34 cellular contexts compared by ENCODE assay signal in genomic region chr22:19565382-19565902, GRCh38. TPM values are rescaled to one million over a fixed set of nuclear protein-coding genes. Genes with fewer than 3 reads are reported as not detected.
"Had no signal": no experiment of that assay in that cellular context is flagged by ENCODE, and none has a peak within 500 bp of the region (broad histone marks: within the 10 kb centered on the region; RNA-seq: fewer than 3 reads in every experiment).

No MANE protein-coding gene starts in this region.

- H3K27ac ChIP-seq: adrenal gland, PC-9, WERI-Rb-1 had no signal

- H3K4me2 ChIP-seq: PC-9 had no signal

- H3K4me1 Mint-ChIP-seq: activated CD8-positive, alpha-beta memory T cell treated with anti-CD3 and anti-CD28 coated beads, Interleukin-2, amount 10 ng/mL, durations not matched to agents 7 days and 5 days had no signal

- H3K9me3 ChIP-seq: adrenal gland, breast epithelium had no signal

- H3K4me3 Mint-ChIP-seq: activated CD4-positive, alpha-beta memory T cell treated with anti-CD3 and anti-CD28 coated beads, Interleukin-2, amount 10 ng/mL, durations not matched to agents 7 days and 5 days; activated CD8-positive, alpha-beta memory T cell treated with anti-CD3 and anti-CD28 coated beads, Interleukin-2, amount 10 ng/mL, durations not matched to agents 7 days and 5 days; activated naive CD4-positive, alpha-beta T cell treated with anti-CD3 and anti-CD28 coated beads, Interleukin-2, amount 50 U/mL, for 24 hours had no signal

- H2AFZ ChIP-seq: PC-9 had no signal

- ATAC-seq: activated CD8-positive, alpha-beta memory T cell treated with anti-CD3 and anti-CD28 coated beads, Interleukin-2, amount 10 ng/mL, durations not matched to agents 7 days and 5 days had no signal

- DNase-seq: activated CD4-positive, alpha-beta memory T cell treated with anti-CD3 and anti-CD28 coated beads, Interleukin-2, amount 10 ng/mL, durations not matched to agents 7 days and 5 days; activated CD4-positive, alpha-beta T cell treated with anti-CD3 and anti-CD28 coated beads for 1 hour; activated CD4-positive, alpha-beta T cell treated with anti-CD3 and anti-CD28 coated beads for 48 hours; activated CD4-positive, CD25-positive, alpha-beta regulatory T cell; activated CD8-positive, alpha-beta memory T cell treated with anti-CD3 and anti-CD28 coated beads for 24 hours; activated CD8-positive, alpha-beta memory T cell treated with anti-CD3 and anti-CD28 coated beads, Interleukin-2, amount 10 ng/mL, durations not matched to agents 7 days and 5 days; activated CD8-positive, alpha-beta memory T cell treated with anti-CD3 and anti-CD28 coated beads, Interleukin-2, amount 50 U/mL, for 48 hours; activated effector memory CD4-positive, alpha-beta T cell treated with anti-CD3 and anti-CD28 coated beads, Interleukin-2, amount 50 U/mL, for 16 hours; activated naive CD4-positive, alpha-beta T cell treated with Interleukin-2 at 50 U/mL for 16 hours; activated T-cell treated with anti-CD3 and anti-CD28 coated beads, Interleukin-2, amount 50 U/mL, for 48 hours; adrenal gland; body of pancreas; caudate nucleus; MM.1S; NCI-H1092; NCI-H1436 treated with DMSO at 0.1 percent for 48 hours; NCI-H1694 treated with DMSO at 0.1 percent for 48 hours; NCI-H2029; NCI-H2171; NCI-H510A; NCI-H526; NCI-H748 treated with DMSO at 0.1 percent for 48 hours; NK-92 treated with Interleukin-12 subunit alpha and Interleukin-12 subunit beta, amount 100 ng/mL, for 24 hours; PC-9; Right ventricle myocardium superior; SW 1271; T-helper 1 cell; T-helper 2 cell; T-helper 9 cell; WERI-Rb-1 had no signal

- H3K4me1 ChIP-seq: adrenal gland, body of pancreas, breast epithelium had no signal

- FAIRE-seq: astrocyte, RCC 7860 had no signal

- H3K27me3 ChIP-seq: adrenal gland, body of pancreas had no signal

- H3K36me3 Mint-ChIP-seq: activated CD8-positive, alpha-beta memory T cell treated with anti-CD3 and anti-CD28 coated beads, Interleukin-2, amount 10 ng/mL, durations not matched to agents 7 days and 5 days; activated naive CD4-positive, alpha-beta T cell treated with anti-CD3 and anti-CD28 coated beads, Interleukin-2, amount 50 U/mL, for 24 hours had no signal

- H3K4me3 ChIP-seq: adrenal gland, body of pancreas, breast epithelium, PC-9 had no signal

- H3K36me3 ChIP-seq: adrenal gland, breast epithelium, WERI-Rb-1 had no signal

- H3K27ac Mint-ChIP-seq: activated CD4-positive, alpha-beta memory T cell treated with anti-CD3 and anti-CD28 coated beads, Interleukin-2, amount 10 ng/mL, durations not matched to agents 7 days and 5 days; activated CD8-positive, alpha-beta memory T cell treated with anti-CD3 and anti-CD28 coated beads, Interleukin-2, amount 10 ng/mL, durations not matched to agents 7 days and 5 days; activated naive CD4-positive, alpha-beta T cell treated with anti-CD3 and anti-CD28 coated beads, Interleukin-2, amount 50 U/mL, for 24 hours had no signal

- H3K27me3 Mint-ChIP-seq: activated naive CD4-positive, alpha-beta T cell treated with anti-CD3 and anti-CD28 coated beads, Interleukin-2, amount 50 U/mL, for 24 hours had no signal

- H3K9me3 Mint-ChIP-seq: activated CD4-positive, alpha-beta memory T cell treated with anti-CD3 and anti-CD28 coated beads, Interleukin-2, amount 10 ng/mL, durations not matched to agents 7 days and 5 days; activated naive CD4-positive, alpha-beta T cell treated with anti-CD3 and anti-CD28 coated beads, Interleukin-2, amount 50 U/mL, for 24 hours had no signal

RNA-seq across cellular contexts. Expression of gene CLDN5, which starts 41.2 kb away (rescaled TPM):
- total RNA-seq: activated CD8-positive, alpha-beta memory T cell treated with anti-CD3 and anti-CD28 coated beads, Interleukin-2, amount 10 ng/mL, durations not matched to agents 7 days and 5 days; astrocyte; PC-9 had no signal
